10 cellular contexts compared by ENCODE assay signal in the genomic region with DNA sequence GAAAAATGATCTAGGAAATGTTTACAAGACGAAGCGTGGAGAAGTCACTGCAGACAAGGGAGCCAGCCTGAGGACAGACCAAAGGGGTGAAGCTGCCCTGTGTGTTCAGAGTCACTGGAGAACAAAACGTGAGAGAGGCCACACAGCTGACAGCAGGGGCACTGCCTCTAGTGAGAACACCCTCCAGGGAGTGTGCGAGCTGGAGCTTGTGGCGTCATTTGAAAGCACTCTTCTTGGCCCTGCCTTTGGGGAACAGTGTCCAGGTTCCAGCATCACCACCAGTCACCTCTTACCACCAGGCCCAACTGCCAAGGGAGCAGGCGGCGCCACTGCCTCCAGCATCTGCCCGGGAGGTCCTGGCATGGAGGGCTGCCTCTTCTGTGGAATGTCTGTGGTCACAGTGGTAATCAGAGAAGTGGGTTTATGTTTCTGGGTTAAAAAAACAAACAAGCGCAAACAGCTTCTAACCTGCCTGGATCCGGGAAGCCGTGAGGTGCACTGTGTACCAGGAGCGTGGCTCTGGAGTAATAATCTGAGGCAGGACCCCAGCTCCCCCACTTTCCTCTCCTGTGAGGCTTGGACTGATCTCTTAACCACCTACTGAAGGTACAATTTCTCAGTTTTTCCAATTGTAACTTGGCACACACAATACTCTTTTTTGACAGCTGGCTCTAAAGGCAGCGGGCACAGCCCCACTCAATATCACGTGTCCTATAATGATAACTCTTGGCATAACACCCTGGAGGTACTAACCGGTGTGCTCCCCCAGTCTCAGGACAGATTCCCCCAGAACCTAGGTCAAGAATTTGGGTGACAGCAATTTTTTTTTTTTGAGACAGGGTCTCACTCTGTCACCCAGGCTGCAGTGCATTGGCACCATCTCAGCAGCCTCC. TPM values are rescaled to one million over a fixed set of nuclear protein-coding genes. Genes with fewer than 3 reads are reported as not detected.
A peak's percentile ranks its signal among the peaks of the same experiment; 100 is the strongest.
DNase-seq lines count a peak whose midpoint lies in the region; ATAC-seq, FAIRE-seq and TF ChIP-seq lines count a peak whose summit lies in the region.
"Had no signal": no experiment of that assay in that cellular context is flagged by ENCODE, and none has a peak within 500 bp of the region (broad histone marks: within the 10 kb centered on the region; RNA-seq: fewer than 3 reads in every experiment).

No MANE protein-coding gene starts in this region.

- H3K36me3 ChIP-seq in Panc1 (ENCODE audit: control insufficient read depth, insufficient read depth, low read length) = no peaks in the 10 kb centered on the region
- no peaks in the 10 kb centered on the region for H3K36me3 ChIP-seq in esophagus muscularis mucosa
- no peaks in the 10 kb centered on the region for H3K36me3 ChIP-seq in pancreas
- H3K36me3 ChIP-seq: colonic mucosa had no signal

- H3K27me3 ChIP-seq in Panc1 (ENCODE audit: control insufficient read depth, insufficient read depth, low read length) (no peaks in the 10 kb centered on the region), esophagus muscularis mucosa (no peaks in the 10 kb centered on the region), pancreas (no peaks in the 10 kb centered on the region)
- H3K27me3 ChIP-seq: colonic mucosa had no signal

- no peaks in the 10 kb centered on the region for H3K9me3 ChIP-seq in Panc1 (ENCODE audit: control insufficient read depth, insufficient read depth, low read depth, low read length)
- no peaks in the 10 kb centered on the region for H3K9me3 ChIP-seq in esophagus muscularis mucosa
- no peaks in the 10 kb centered on the region for H3K9me3 ChIP-seq in pancreas
- H3K9me3 ChIP-seq: colonic mucosa had no signal

- H3K4me3 Mint-ChIP-seq in activated CD4-positive, alpha-beta T cell treated with anti-CD3 and anti-CD28 coated beads for 36 hours = no peak overlapping the region

- peaks cover 3% of the 10 kb centered on the region for H3K27me3 Mint-ChIP-seq in activated CD4-positive, alpha-beta T cell treated with anti-CD3 and anti-CD28 coated beads for 36 hours

- intact Hi-C loops in Panc1 (cut with micrococcal nuclease; ENCODE audit: unreplicated experiment) = no loop called here
- intact Hi-C loops in esophagus muscularis mucosa (cut with DNase I) = no loop called here
- intact Hi-C loops in pancreas (cut with DNase I) = no loop called here
- intact Hi-C loops in activated CD4-positive, alpha-beta T cell treated with anti-CD3 and anti-CD28 coated beads for 36 hours (cut with DNase I, micrococcal nuclease) = no loop called here

- TF ChIP-seq EP300 in esophagus muscularis mucosa (IDR thresholded peaks at IDR 0.05) = no peak

- no TSS peak for BruUV-seq in Panc1 (replicated peaks; lab: Mats Ljungman, UMichigan)

- POLR2A ChIA-PET in Panc1 (lab: Charles Lee) = no interaction called here
- POLR2A ChIA-PET in activated CD4-positive, alpha-beta T cell treated with anti-CD3 and anti-CD28 coated beads for 36 hours (lab: Charles Lee) = no interaction called here

- H3K4me3 ChIP-seq in Panc1 (ENCODE audit: low read depth in 2 of 2, low read length in 2 of 2) = no peak overlapping the region
- no peak overlapping the region for H3K4me3 ChIP-seq in esophagus muscularis mucosa
- H3K4me3 ChIP-seq in pancreas = no peak overlapping the region
- H3K4me3 ChIP-seq: colonic mucosa had no signal

- H3K4me1 Mint-ChIP-seq in activated CD4-positive, alpha-beta T cell treated with anti-CD3 and anti-CD28 coated beads for 36 hours = peaks cover 6% of the 10 kb centered on the region

- peak; percentile 27 for DNase-seq in ELF-1 (ENCODE audit: low read depth, low spot score)
- no peak for DNase-seq in Panc1 (ENCODE audit: low read depth, low spot score)
- DNase-seq in esophagus muscularis mucosa (ENCODE audit: extremely low spot score) = no peak
- peak in 3 of 6 donors; percentile 16 to 37 (median 17) for DNase-seq in pancreas
- DNase-seq in activated CD4-positive, alpha-beta T cell treated with anti-CD3 and anti-CD28 coated beads for 36 hours = no peak
- DNase-seq in hypothalamus (lab: John Stamatoyannopoulos, UW) = no peak
- DNase-seq: activated T-cell treated with anti-CD3 and anti-CD28 coated beads, Interleukin-2, amount 50 U/mL, for 48 hours; colonic mucosa had no signal

- no peaks in the 10 kb centered on the region for H3K36me3 Mint-ChIP-seq in activated CD4-positive, alpha-beta T cell treated with anti-CD3 and anti-CD28 coated beads for 36 hours (ENCODE audit: low read depth)

- no peak overlapping the region for H3K27ac Mint-ChIP-seq in activated CD4-positive, alpha-beta T cell treated with anti-CD3 and anti-CD28 coated beads for 36 hours

- TF ChIP-seq POLR2A in esophagus muscularis mucosa (IDR thresholded peaks at IDR 0.05; ENCODE audit: low read depth) = no peak

- no peak for FAIRE-seq in pancreas (lab: Jason Lieb, UNC)

- peaks cover 10% of the 10 kb centered on the region for H3K4me1 ChIP-seq in Panc1 (ENCODE audit: control insufficient read depth, insufficient read depth, low read length)
- H3K4me1 ChIP-seq in esophagus muscularis mucosa = peaks cover 0 to 29% (median 16%) of the 10 kb centered on the region in 4 donors
- H3K4me1 ChIP-seq in pancreas = peaks cover 0 to 9% (median 3%) of the 10 kb centered on the region in 3 donors
- H3K4me1 ChIP-seq: colonic mucosa had no signal

- in situ Hi-C loops in Panc1 (cut with HindIII; ENCODE audit: low pct_unique_long_range_greater_than_20kb, low sequenced_read_pairs) = no loop called here

- no peaks in the 10 kb centered on the region for H3K9me3 Mint-ChIP-seq in activated CD4-positive, alpha-beta T cell treated with anti-CD3 and anti-CD28 coated beads for 36 hours (ENCODE audit: low read depth)

- WGBS in esophagus muscularis mucosa = 70% methylated on average over 15 of the region's 15 CpGs
- WGBS in pancreas, 2 donors = 53 to 56% methylated on average over 15 of the region's 15 CpGs

- CTCF ChIA-PET in Panc1 (lab: Charles Lee) = interaction anchor here (0.5 to 0.6 kb wide), 2 partner anchors 11 to 200 kb away, joined by 3 to 10 read pairs; no protein-coding TSS in a partner anchor
- CTCF ChIA-PET in activated CD4-positive, alpha-beta T cell treated with anti-CD3 and anti-CD28 coated beads for 36 hours (lab: Charles Lee) = interaction anchor here (1.1 kb wide), 1 partner anchor 138 kb away, joined by 3 read pairs; no protein-coding TSS in a partner anchor

- ATAC-seq in Panc1 (peak; percentile 85), pancreas (peak; percentile 51 to 67 (median 60)), GM21529 (IDR thresholded peaks at IDR 0.05; ENCODE audit: unreplicated experiment) (no peak), GM19397 (IDR thresholded peaks at IDR 0.05; ENCODE audit: unreplicated experiment) (no peak)
- ATAC-seq in activated CD4-positive, alpha-beta T cell treated with anti-CD3 and anti-CD28 coated beads for 36 hours = no peak

- H3K27ac ChIP-seq in Panc1 (ENCODE audit: low read length) (peak overlapping the region; percentile 48), esophagus muscularis mucosa (replicated peaks in 1 of 4) (peak overlapping the region; percentile 41 to 65 (median 52)), pancreas (no peak overlapping the region)
- H3K27ac ChIP-seq: colonic mucosa had no signal

- TF ChIP-seq CTCF in Panc1 (IDR thresholded peaks at IDR 0.05) (no peak), esophagus muscularis mucosa (IDR thresholded peaks at IDR 0.05) (no peak), pancreas (IDR thresholded peaks at IDR 0.05) (no peak)

RNA-seq across cellular contexts. Expression of a gene that starts 32.2 kb away (rescaled TPM):
- total RNA-seq in Panc1 (2021; ENCODE audit: unreplicated experiment) = 47.8 TPM
- 15.4 TPM for polyA plus RNA-seq in Panc1 (2012; ENCODE audit: insufficient read length)
- total RNA-seq in esophagus muscularis mucosa = 1 to 10 TPM; 1.2 to 6.4 (median 2.1) TPM
- total RNA-seq in pancreas = 10 to 100 TPM in 3 of 6 donors, 1 to 10 TPM in 3; 7.9 to 22.2 (median 10.3) TPM
- polyA plus RNA-seq in pancreas = 1 to 10 TPM; 3.4 to 4.1 TPM
- 1 to 10 TPM; 3.7 to 5.8 TPM for total RNA-seq in activated CD4-positive, alpha-beta T cell treated with anti-CD3 and anti-CD28 coated beads for 36 hours

RNA-seq across cellular contexts. Expression of a gene that starts 47.7 kb away (rescaled TPM):
- 7.3 TPM for total RNA-seq in Panc1 (2021; ENCODE audit: unreplicated experiment)
- 2.7 TPM for polyA plus RNA-seq in Panc1 (2012; ENCODE audit: insufficient read length)
- total RNA-seq in esophagus muscularis mucosa = 1 to 10 TPM; 1.2 to 6.4 (median 2.3) TPM
- 1 to 10 TPM; 1.3 to 5.4 (median 2.1) TPM for total RNA-seq in pancreas
- 1 to 10 TPM; 2.3 to 4.8 TPM for polyA plus RNA-seq in pancreas
- total RNA-seq in activated CD4-positive, alpha-beta T cell treated with anti-CD3 and anti-CD28 coated beads for 36 hours = under 1 TPM in 1 of 2 experiments, not detected in 1; 0.09 TPM

Comparison
In these comparisons a context has a peak if more than half of its experiments do, and no peak if none do; other contexts are left out.
1. ATAC-seq: peak in Panc1 (single experiment) and pancreas (4 of 4); none in activated CD4-positive, alpha-beta T cell treated with anti-CD3 and anti-CD28 coated beads for 36 hours (single experiment), GM21529 (single experiment) and GM19397 (single experiment).
2. H3K27ac ChIP-seq: peak in Panc1 (single experiment) and esophagus muscularis mucosa (4 of 4); none in pancreas (0 of 4).